17 cellular contexts compared by ENCODE assay signal in genomic region chr7:130936202-130936931, GRCh38.
DNase-seq lines count a peak whose midpoint lies in the region; ATAC-seq, FAIRE-seq and TF ChIP-seq lines count a peak whose summit lies in the region.
"Had no signal": no experiment of that assay in that cellular context is flagged by ENCODE, and none has a peak within 500 bp of the region (broad histone marks: within the 10 kb centered on the region; RNA-seq: fewer than 3 reads in every experiment).

No MANE protein-coding gene starts in this region.

- no peaks in the 10 kb centered on the region for H3K27me3 Mint-ChIP-seq in activated B cell treated with CpG ODN at 0.5 μM for 24 hours

- H4K20me1 ChIP-seq in endothelial cell of umbilical vein (replicated peaks; ENCODE audit: control insufficient read depth, extremely low read depth, insufficient read depth, low read length): no peaks in the 10 kb centered on the region

- 82 to 89% methylated on average over 7 of the region's 7 CpGs for WGBS in heart right ventricle, 2 donors
- 79 to 93% methylated on average over 7 of the region's 7 CpGs for WGBS in upper lobe of left lung, 2 donors

- TF ChIP-seq POLR2A in endothelial cell of umbilical vein (IDR thresholded peaks at IDR 0.05; ENCODE audit: low read depth, low read length): no peak
- no peak for TF ChIP-seq POLR2A in upper lobe of left lung (IDR thresholded peaks at IDR 0.05)

- TF ChIP-seq CTCF in left ventricle myocardium inferior (IDR thresholded peaks at IDR 0.05; ENCODE audit: borderline replicate concordance) (no peak), heart right ventricle (IDR thresholded peaks at IDR 0.05) (no peak), activated B cell treated with CpG ODN at 0.5 μM for 24 hours (IDR thresholded peaks at IDR 0.05) (no peak), endothelial cell of umbilical vein (IDR thresholded peaks at IDR 0.05; ENCODE audit: extremely low read depth in 1 of 2, insufficient read depth in 1 of 2, low read depth in 1 of 2, low read length in 2 of 2) (no peak), upper lobe of left lung (IDR thresholded peaks at IDR 0.05) (no peak)

- H3K9me1 ChIP-seq in endothelial cell of umbilical vein (replicated peaks; ENCODE audit: control insufficient read depth, extremely low read depth, insufficient read depth, low read length): no peaks in the 10 kb centered on the region

- H3K36me3 ChIP-seq in left ventricle myocardium inferior (peaks cover 15% of the 10 kb centered on the region), heart right ventricle (peaks cover 0 to 40% (median 3%) of the 10 kb centered on the region in 9 donors), endothelial cell of umbilical vein (ENCODE audit: control insufficient read depth in 2 of 2, extremely low read depth in 1 of 2, insufficient read depth in 2 of 2, low read length in 2 of 2) (no peaks in the 10 kb centered on the region), upper lobe of left lung (peaks cover 0 to 33% (median 6%) of the 10 kb centered on the region in 4 donors)
- H3K36me3 ChIP-seq: WERI-Rb-1 had no signal

- no TSS peak for BruUV-seq in endothelial cell of umbilical vein (replicated peaks; lab: Mats Ljungman, UMichigan)

- H3K79me2 ChIP-seq in endothelial cell of umbilical vein (ENCODE audit: control insufficient read depth, insufficient read depth, low read length): peaks cover 1% of the 10 kb centered on the region

- intact Hi-C loops in left ventricle myocardium inferior (cut with micrococcal nuclease): no loop called here
- intact Hi-C loops in heart right ventricle (cut with DNase I): no loop called here
- intact Hi-C loops in activated B cell treated with CpG ODN at 0.5 μM for 24 hours (cut with micrococcal nuclease): no loop called here
- intact Hi-C loops in endothelial cell of umbilical vein (cut with micrococcal nuclease): no loop called here

- no peaks in the 10 kb centered on the region for H3K9me3 Mint-ChIP-seq in activated B cell treated with CpG ODN at 0.5 μM for 24 hours

- H3K4me2 ChIP-seq in endothelial cell of umbilical vein (ENCODE audit: insufficient read depth, low read length): no peak overlapping the region

- POLR2A ChIA-PET in activated B cell treated with CpG ODN at 0.5 μM for 24 hours (lab: Charles Lee): interaction anchor here (1.0 to 1.2 kb wide), 2 partner anchors 12 to 21 kb away, joined by 3 to 4 read pairs; no protein-coding TSS in a partner anchor
- POLR2A ChIA-PET in endothelial cell of umbilical vein (lab: Charles Lee): interaction anchor here (0.6 kb wide), 1 partner anchor 32 kb away, joined by 3 read pairs; no protein-coding TSS in a partner anchor

- dilution Hi-C loops in endothelial cell of umbilical vein (cut with MboI; ENCODE audit: extremely low pct_ligation_motif_present, low sequenced_read_pairs): no loop called here

- H3K4me3 ChIP-seq in left ventricle myocardium inferior (no peak overlapping the region), heart right ventricle (no peak overlapping the region), endothelial cell of umbilical vein (replicated peaks in 1 of 3; ENCODE audit: insufficient read depth in 1 of 3, low read depth in 1 of 3, low read length in 3 of 3) (no peak overlapping the region), upper lobe of left lung (no peak overlapping the region)
- H3K4me3 ChIP-seq: gastroesophageal sphincter had no signal

- H3K4me1 Mint-ChIP-seq in activated B cell treated with CpG ODN at 0.5 μM for 24 hours: peaks cover 71% of the 10 kb centered on the region

- CTCF ChIA-PET in activated B cell treated with CpG ODN at 0.5 μM for 24 hours (lab: Charles Lee) (no interaction called here), endothelial cell of umbilical vein (lab: Charles Lee) (interaction anchor here (0.8 to 5.7 kb wide), 5 partner anchors 8 to 40 kb away, joined by 3 to 31 read pairs (median 3); no protein-coding TSS in a partner anchor)

- H3K9ac ChIP-seq in endothelial cell of umbilical vein (replicated peaks; ENCODE audit: extremely low read depth, insufficient read depth, low read length): no peak overlapping the region

- peak; percentile 56 for FAIRE-seq in endothelial cell of umbilical vein (lab: Jason Lieb, UNC)
- FAIRE-seq: small intestine had no signal

- H3K36me3 Mint-ChIP-seq in activated B cell treated with CpG ODN at 0.5 μM for 24 hours (ENCODE audit: low read depth): peaks cover 83% of the 10 kb centered on the region

- H2AFZ ChIP-seq in endothelial cell of umbilical vein (ENCODE audit: low read depth, low read length): no peak overlapping the region

- peak overlapping the region; percentile 17 for H3K27ac ChIP-seq in left ventricle myocardium inferior (replicated peaks)
- no peak overlapping the region for H3K27ac ChIP-seq in heart right ventricle
- no peak overlapping the region for H3K27ac ChIP-seq in endothelial cell of umbilical vein (ENCODE audit: insufficient read depth, low read depth, low read length)
- H3K27ac ChIP-seq in upper lobe of left lung: peak overlapping the region in 3 of 4 donors; percentile 10 to 39 (median 28)
- H3K27ac ChIP-seq: gastroesophageal sphincter, HL-60, WERI-Rb-1 had no signal

- ATAC-seq in heart right ventricle (no peak), activated B cell treated with CpG ODN at 0.5 μM for 24 hours (ENCODE audit: low read depth) (no peak), upper lobe of left lung (ENCODE audit: low FRiP score in 2 of 2) (no peak)
- ATAC-seq: gastroesophageal sphincter, SK-N-SH treated with all-trans-retinoic acid at 6 μM for 48 hours had no signal

- no peak for TF ChIP-seq EP300 in upper lobe of left lung (IDR thresholded peaks at IDR 0.05)

- H3K27me3 ChIP-seq in left ventricle myocardium inferior (ENCODE audit: low read depth) (no peaks in the 10 kb centered on the region), heart right ventricle (no peaks in the 10 kb centered on the region), endothelial cell of umbilical vein (ENCODE audit: control insufficient read depth in 2 of 2, insufficient read depth in 2 of 2, low read length in 2 of 2) (no peaks in the 10 kb centered on the region), upper lobe of left lung (no peaks in the 10 kb centered on the region)
- H3K27me3 ChIP-seq: gastroesophageal sphincter had no signal

- H3K4me3 Mint-ChIP-seq in activated B cell treated with CpG ODN at 0.5 μM for 24 hours: no peak overlapping the region

- peak overlapping the region; percentile 26 for H3K27ac Mint-ChIP-seq in activated B cell treated with CpG ODN at 0.5 μM for 24 hours

- DNase-seq in left ventricle myocardium inferior (no peak), heart right ventricle (no peak), activated B cell treated with CpG ODN at 0.5 μM for 24 hours (no peak), endothelial cell of umbilical vein (ENCODE audit: low read depth, low spot score) (no peak), upper lobe of left lung (no peak), GOT3 (lab: John Stamatoyannopoulos, UW) (no peak), T1000 (lab: John Stamatoyannopoulos, UW) (no peak)
- DNase-seq in stimulated activated CD4-positive, alpha-beta T cell treated with anti-CD3 and anti-CD28 coated beads, Interleukin-4, amount 100 ng/mL, for 4 hours: no peak
- DNase-seq: activated gamma-delta T cell, NCI-H1694 treated with DMSO at 0.1 percent for 48 hours, NCI-H510A, occipital lobe, small intestine, WERI-Rb-1 had no signal

- peaks cover 53% of the 10 kb centered on the region for H3K4me1 ChIP-seq in left ventricle myocardium inferior
- H3K4me1 ChIP-seq in heart right ventricle: peaks cover 7 to 55% (median 31%) of the 10 kb centered on the region in 9 donors
- H3K4me1 ChIP-seq in endothelial cell of umbilical vein (ENCODE audit: control insufficient read depth, extremely low read depth, insufficient read depth, low read length): no peaks in the 10 kb centered on the region
- peaks cover 8 to 32% (median 12%) of the 10 kb centered on the region in 4 donors for H3K4me1 ChIP-seq in upper lobe of left lung

- H3K9me3 ChIP-seq in left ventricle myocardium inferior (replicated peaks) (no peaks in the 10 kb centered on the region), heart right ventricle (no peaks in the 10 kb centered on the region), endothelial cell of umbilical vein (replicated peaks; ENCODE audit: control insufficient read depth, insufficient read depth, low read length) (no peaks in the 10 kb centered on the region), upper lobe of left lung (no peaks in the 10 kb centered on the region)
- H3K9me3 ChIP-seq: gastroesophageal sphincter had no signal

TF ChIP-seq in endothelial cell of umbilical vein, 7 proteins besides CTCF, POLR2A, EP300 and RAD21:
- TF ChIP-seq MAX (IDR thresholded peaks at IDR 0.05; ENCODE audit: insufficient read depth, insufficient read length) (no peak), JUN (IDR thresholded peaks at IDR 0.05; ENCODE audit: borderline replicate concordance, insufficient read depth, insufficient read length, low read depth) (no peak), EZH2 (IDR thresholded peaks at IDR 0.05; ENCODE audit: borderline replicate concordance, low read depth, low read length, severe bottlenecking) (no peak), POLR2AphosphoS5 (IDR thresholded peaks at IDR 0.05; ENCODE audit: insufficient read depth, low read depth, low read length) (no peak), GATA2 (IDR thresholded peaks at IDR 0.05; ENCODE audit: insufficient read depth, insufficient read length, low read depth, low read length) (no peak), MYC (IDR thresholded peaks at IDR 0.05; ENCODE audit: low read depth, low read length) (no peak), FOS (IDR thresholded peaks at IDR 0.05; ENCODE audit: borderline replicate concordance, insufficient read depth, low read length) (no peak)

Comparison
In these comparisons a context has a peak if more than half of its experiments do, and no peak if none do; other contexts are left out.
1. H3K27ac ChIP-seq: peak in left ventricle myocardium inferior (single experiment) and upper lobe of left lung (3 of 4); none in heart right ventricle (0 of 10) and endothelial cell of umbilical vein (single experiment).